ENCODE assay signal across 8 cellular contexts in the genomic region with DNA sequence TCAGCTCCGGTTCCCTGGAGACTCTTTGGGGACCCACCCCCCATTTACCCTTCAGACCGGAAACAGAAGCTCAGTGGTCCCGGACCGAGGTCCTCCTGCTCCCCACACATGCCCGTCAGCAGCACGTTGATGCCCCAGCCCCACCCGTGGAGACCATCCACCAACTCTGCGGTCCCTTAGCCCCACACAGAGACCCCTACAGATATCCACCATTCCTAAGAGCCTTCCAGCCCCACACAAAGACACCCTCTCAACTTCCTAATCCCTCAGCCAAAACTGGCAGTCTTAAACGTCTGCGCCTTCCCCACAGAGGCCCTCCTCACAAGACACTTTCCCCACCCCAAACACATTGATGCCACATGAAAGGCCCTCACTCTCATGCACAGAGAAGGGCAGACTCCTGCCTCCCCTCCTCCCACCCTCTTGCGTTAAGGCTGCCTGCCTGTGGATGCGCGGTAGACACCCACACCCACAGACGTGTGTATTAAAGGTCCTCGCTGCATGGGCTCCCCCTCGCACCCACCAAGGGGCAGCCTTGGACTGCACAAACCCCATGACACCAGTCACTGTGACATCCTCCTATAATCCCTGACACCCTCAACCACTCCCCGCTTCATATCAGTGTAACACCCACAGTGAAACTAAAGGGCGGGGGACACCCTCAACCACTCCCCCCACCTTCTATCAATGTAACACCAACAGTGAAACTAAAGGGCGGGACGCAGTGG. TPM values are rescaled to one million over a fixed set of nuclear protein-coding genes. Genes with fewer than 3 reads are reported as not detected.
DNase-seq lines count a peak whose midpoint lies in the region; ATAC-seq, FAIRE-seq and TF ChIP-seq lines count a peak whose summit lies in the region.

No MANE protein-coding gene starts in this region.

- TF ChIP-seq CTCF in BJ (IDR thresholded peaks at IDR 0.05; ENCODE audit: insufficient read depth, low read depth, low read length) (no peak), MCF 10A (IDR thresholded peaks at IDR 0.05; ENCODE audit: unreplicated experiment) (no peak), kidney (IDR thresholded peaks at IDR 0.05; ENCODE audit: borderline replicate concordance, extremely low read depth, insufficient read depth) (no peak)

- peaks cover 3 to 16% of the 10 kb centered on the region in 2 donors for H3K4me1 ChIP-seq in kidney (ENCODE audit: control insufficient read depth in 1 of 2, insufficient read depth in 1 of 2, low read depth in 1 of 2, low read length in 2 of 2)

- FAIRE-seq in kidney (lab: Jason Lieb, UNC) = no peak

- CTCF ChIA-PET in BJ (lab: Yijun Ruan, JAX) = interaction anchor here (0.6 to 3.3 kb wide), 6 partner anchors 12 to 585 kb away, joined by 3 to 230 read pairs (median 9); a partner anchor contains a TSS
- CTCF ChIA-PET in T-cell (lab: Charles Lee) = interaction anchor here (0.6 to 3.1 kb wide), 6 partner anchors 92 to 585 kb away, joined by 3 to 94 read pairs (median 8); a partner anchor contains a TSS
- CTCF ChIA-PET in MCF 10A (lab: Yijun Ruan, JAX) = interaction anchor here (0.5 to 3.2 kb wide), 15 partner anchors 11 to 676 kb away, joined by 3 to 113 read pairs (median 6); a partner anchor contains a TSS

- H3K27ac Mint-ChIP-seq in T-cell (peak overlapping the region; percentile 97 to 98), MCF 10A (ENCODE audit: low read depth, unreplicated experiment) (peak overlapping the region; percentile 91)

- POLR2A ChIA-PET in BJ (lab: Charles Lee) (interaction anchor here (0.5 to 0.6 kb wide), 2 partner anchors 290 to 291 kb away, joined by 3 read pairs; no protein-coding TSS in a partner anchor), T-cell (lab: Charles Lee) (no interaction called here), MCF 10A (lab: Yijun Ruan, JAX) (interaction anchor here (0.8 to 1.8 kb wide), 4 partner anchors 290 to 586 kb away, joined by 3 to 18 read pairs (median 4); no protein-coding TSS in a partner anchor)

- H3K36me3 ChIP-seq in BJ (ENCODE audit: control insufficient read depth, insufficient read depth, low read length) = no peaks in the 10 kb centered on the region
- H3K36me3 ChIP-seq in kidney (ENCODE audit: control insufficient read depth in 1 of 2, insufficient read depth in 2 of 2, low read length in 2 of 2) = peaks cover 0 to 10% of the 10 kb centered on the region in 2 donors

- H3K4me1 Mint-ChIP-seq in T-cell (peaks cover 70 to 82% (median 72%) of the 10 kb centered on the region in 3 donors), MCF 10A (ENCODE audit: insufficient read depth, unreplicated experiment) (peaks cover 14% of the 10 kb centered on the region)

- DNase-seq in BJ (ENCODE audit: low read depth) = no peak
- peak in 33 of 34 experiments; percentile 41 to 92 (median 82) for DNase-seq in T-cell
- no peak for DNase-seq in MCF 10A (ENCODE audit: unreplicated experiment)
- DNase-seq in kidney = peak; percentile 68
- DNase-seq in stimulated activated CD8-positive, alpha-beta memory T cell treated with anti-CD3 and anti-CD28 coated beads, Interleukin-4, amount 100 ng/mL, for 48 hours = peak; percentile 69

- BruUV-seq in MCF 10A (replicated peaks; lab: Mats Ljungman, UMichigan) = no TSS peak

- H3K36me3 Mint-ChIP-seq in T-cell (peaks cover 12% of the 10 kb centered on the region), MCF 10A (ENCODE audit: insufficient read depth, unreplicated experiment) (peaks cover 11% of the 10 kb centered on the region)

- H3K27me3 ChIP-seq in BJ (ENCODE audit: control insufficient read depth, insufficient read depth, low read length) = no peaks in the 10 kb centered on the region

- no peaks in the 10 kb centered on the region for H3K9me3 ChIP-seq in kidney (ENCODE audit: control insufficient read depth in 1 of 2, low read length in 2 of 2)

- peak overlapping the region; percentile 63 for H3K4me3 ChIP-seq in BJ (ENCODE audit: low read depth, low read length)
- peak overlapping the region; percentile 88 to 89 for H3K4me3 ChIP-seq in kidney (ENCODE audit: low read length in 2 of 2)

- peak overlapping the region in 1 of 2 donors; percentile 91 for H3K27ac ChIP-seq in kidney (ENCODE audit: low read depth in 2 of 2, low read length in 2 of 2)

- ATAC-seq in HG02678 (IDR thresholded peaks at IDR 0.05; ENCODE audit: unreplicated experiment) (peak; percentile 3), T-cell (replicated peaks in 1 of 4) (peak; percentile 54 to 84 (median 63)), HG02571 (IDR thresholded peaks at IDR 0.05; ENCODE audit: unreplicated experiment) (no peak), HG02852 (IDR thresholded peaks at IDR 0.05; ENCODE audit: unreplicated experiment) (no peak)

- intact Hi-C loops in MCF 10A (cut with micrococcal nuclease) = loop anchor here (5.0 kb wide), 1 partner anchor 341 kb away; a partner anchor contains a TSS
- intact Hi-C loops in kidney (cut with DNase I) = no loop called here

- H3K9ac ChIP-seq in kidney (ENCODE audit: low read length in 2 of 2) = peak overlapping the region; percentile 80 to 83

- H3K27me3 Mint-ChIP-seq in T-cell (peaks cover 0 to 2% of the 10 kb centered on the region in 2 donors), MCF 10A (ENCODE audit: insufficient read depth, unreplicated experiment) (no peaks in the 10 kb centered on the region)

- H3K9me3 Mint-ChIP-seq in T-cell (no peaks in the 10 kb centered on the region), MCF 10A (ENCODE audit: unreplicated experiment) (no peaks in the 10 kb centered on the region)

- peak overlapping the region; percentile 86 to 96 (median 91) for H3K4me3 Mint-ChIP-seq in T-cell
- peak overlapping the region; percentile 83 for H3K4me3 Mint-ChIP-seq in MCF 10A (ENCODE audit: unreplicated experiment)

RNA-seq across cellular contexts. Expression of a gene that starts 34.9 kb away (rescaled TPM):
- polyA plus RNA-seq in BJ (2011; rRNA removed) (23.5 and 24.9 TPM in 2 replicates), kidney (ENCODE audit: insufficient read depth, low read depth, low replicate concordance) (7.9 TPM)
- 26.2 and 38.6 TPM in 2 replicates for polyA minus RNA-seq in BJ (2011; rRNA and poly(A)+ RNA removed)
- total RNA-seq in T-cell (10 to 100 TPM; 38.3 to 70.3 (median 55.2) TPM), MCF 10A (2022) (0.19 and 0.42 TPM in 2 replicates), kidney (13.5 TPM)

RNA-seq across cellular contexts. Expression of a gene that starts 58.2 kb away (rescaled TPM):
- polyA plus RNA-seq in BJ (2011; rRNA removed) (2.8 and 4.0 TPM in 2 replicates), kidney (ENCODE audit: insufficient read depth, low read depth, low replicate concordance) (18.1 TPM)
- 1.5 and 2.1 TPM in 2 replicates for polyA minus RNA-seq in BJ (2011; rRNA and poly(A)+ RNA removed)
- total RNA-seq in T-cell (10 to 100 TPM in 1 of 5 donors, 1 to 10 TPM in 4; 4.5 to 10.5 (median 5.3) TPM), MCF 10A (2022) (0.89 and 1.6 TPM in 2 replicates), kidney (55.9 TPM)

Comparison
In these comparisons a context has a peak if more than half of its experiments do, and no peak if none do; other contexts are left out.
1. DNase-seq: peak in T-cell (33 of 34), kidney (single experiment) and stimulated activated CD8-positive, alpha-beta memory T cell treated with anti-CD3 and anti-CD28 coated beads, Interleukin-4, amount 100 ng/mL, for 48 hours (single experiment); none in BJ (single experiment) and MCF 10A (single experiment).
2. ATAC-seq: peak in HG02678 (single experiment) and T-cell (4 of 4); none in HG02571 (single experiment) and HG02852 (single experiment).
3. RNA of a gene that starts 34.9 kb away (total RNA-seq): 38.3 to 70.3 TPM in T-cell and 13.5 TPM in kidney (single experiment); 0.19 to 0.42 TPM in MCF 10A; every median in the first group is over 10 times any median in the second.
4. POLR2A ChIA-PET loops: an anchor here in BJ (0.5 to 0.6 kb wide) and MCF 10A (0.8 to 1.8 kb wide); none called in T-cell.